Comparison of ENCODE assay signal across 9 cellular contexts in genomic region chr5:127320032-127320945, GRCh38. TPM values are rescaled to one million over a fixed set of nuclear protein-coding genes. Genes with fewer than 3 reads are reported as not detected.
A peak's percentile ranks its signal among the peaks of the same experiment; 100 is the strongest.
DNase-seq lines count a peak whose midpoint lies in the region; ATAC-seq and TF ChIP-seq lines count a peak whose summit lies in the region.
"Had no signal": no experiment of that assay in that cellular context is flagged by ENCODE, and none has a peak within 500 bp of the region (broad histone marks: within the 10 kb centered on the region; RNA-seq: fewer than 3 reads in every experiment).

No MANE protein-coding gene starts in this region.

- no peaks in the 10 kb centered on the region for H3K27me3 Mint-ChIP-seq in WTC11 (ENCODE audit: low read depth)
- H3K27me3 Mint-ChIP-seq in endodermal cell (ENCODE audit: insufficient read depth), result no peaks in the 10 kb centered on the region

- H3K36me3 ChIP-seq in left lung (no peaks in the 10 kb centered on the region), endodermal cell (ENCODE audit: control insufficient read depth, insufficient read depth, low read length) (no peaks in the 10 kb centered on the region)
- H3K36me3 ChIP-seq: neutrophil had no signal

- DNase-seq in stimulated activated CD4-positive, alpha-beta T cell treated with anti-CD3 and anti-CD28 coated beads, Interleukin-1b, Interleukin-23, amount 100 ng/mL, for 48 hours, result peak; percentile 8
- no peak for DNase-seq in stimulated activated CD4-positive, alpha-beta T cell treated with anti-CD3 and anti-CD28 coated beads, Interleukin-2, amount 100 ng/mL, for 48 hours
- DNase-seq in WTC11 (ENCODE audit: low spot score) (no peak), substantia nigra (lab: John Stamatoyannopoulos, UW) (no peak), left lung (no peak), endodermal cell (no peak), omental fat pad (ENCODE audit: low spot score) (no peak)

- H3K9me3 Mint-ChIP-seq in WTC11 (0 out of 2 replicates have a peak, but pooled peaks cover 3% of the 10 kb centered on the region), endodermal cell (peaks cover 1% of the 10 kb centered on the region)

- no peak for TF ChIP-seq CTCF in WTC11 (IDR thresholded peaks at IDR 0.05)
- TF ChIP-seq CTCF in left lung (IDR thresholded peaks at IDR 0.05), result no peak
- no peak for TF ChIP-seq CTCF in endodermal cell (conservative IDR thresholded peaks at IDR 0.05)
- no peak for TF ChIP-seq CTCF in omental fat pad (IDR thresholded peaks at IDR 0.05)

- H3K36me3 Mint-ChIP-seq in WTC11 (no peaks in the 10 kb centered on the region), endodermal cell (ENCODE audit: low read depth) (no peaks in the 10 kb centered on the region)

- CTCF ChIA-PET in WTC11 (lab: Charles Lee), result no interaction called here

- no peaks in the 10 kb centered on the region for H3K9me3 ChIP-seq in left lung
- no peaks in the 10 kb centered on the region for H3K9me3 ChIP-seq in endodermal cell (ENCODE audit: control insufficient read depth, low read length)
- H3K9me3 ChIP-seq: neutrophil had no signal

- ATAC-seq in HG03108 (IDR thresholded peaks at IDR 0.05; ENCODE audit: unreplicated experiment) (peak; percentile 95), WTC11 (peak; percentile 57), left lung (no peak), omental fat pad (ENCODE audit: low FRiP score) (no peak)

- POLR2A ChIA-PET in WTC11 (lab: Charles Lee), result no interaction called here

- H3K27ac ChIP-seq in substantia nigra (ENCODE audit: low read depth, low read length, poor library complexity, severe bottlenecking) (peak overlapping the region; percentile 27), left lung (no peak overlapping the region), endodermal cell (ENCODE audit: low read depth, low read length) (no peak overlapping the region)
- H3K27ac ChIP-seq: neutrophil had no signal

- H3K4me3 Mint-ChIP-seq in WTC11, result no peak overlapping the region
- H3K4me3 Mint-ChIP-seq in endodermal cell, result no peak overlapping the region

- H3K9ac ChIP-seq in endodermal cell (ENCODE audit: extremely low read depth, low read length, poor library complexity, severe bottlenecking), result no peak overlapping the region

- H3K27ac Mint-ChIP-seq in WTC11, result peak overlapping the region; percentile 85
- H3K27ac Mint-ChIP-seq in endodermal cell, result no peak overlapping the region

- H3K4me1 Mint-ChIP-seq in WTC11 (peaks cover 48% of the 10 kb centered on the region), endodermal cell (peaks cover 37% of the 10 kb centered on the region)

- H3K27me3 ChIP-seq in left lung (no peaks in the 10 kb centered on the region), endodermal cell (ENCODE audit: control insufficient read depth, insufficient read depth, low read length, poor library complexity, severe bottlenecking) (no peaks in the 10 kb centered on the region)

- 61 to 65% methylated on average over 3 to 5 of the region's 5 CpGs for WGBS in endodermal cell (ENCODE audit: insufficient coverage in 1 of 2, insufficient read length in 1 of 2), 2 experiments

- H3K4me1 ChIP-seq in left lung (no peaks in the 10 kb centered on the region), endodermal cell (ENCODE audit: control insufficient read depth, insufficient read depth, low read length) (peaks cover 14% of the 10 kb centered on the region)

- H3K4me3 ChIP-seq in left lung (no peak overlapping the region), endodermal cell (ENCODE audit: low read length) (no peak overlapping the region)

- intact Hi-C loops in left lung (cut with DNase I), result no loop called here

TF ChIP-seq in WTC11, 78 proteins besides CTCF, POLR2A, EP300 and RAD21:
- TF ChIP-seq ATF3 (CRISPR knock-in tag; conservative IDR thresholded peaks at IDR 0.05) (no peak), ELF4 (CRISPR knock-in tag; IDR thresholded peaks at IDR 0.05; ENCODE audit: low read depth) (no peak), ETV6 (CRISPR knock-in tag; IDR thresholded peaks at IDR 0.05) (peak; percentile 64; the same call in 1 of the 2 replicates)
- TF ChIP-seq, protein P1, sequence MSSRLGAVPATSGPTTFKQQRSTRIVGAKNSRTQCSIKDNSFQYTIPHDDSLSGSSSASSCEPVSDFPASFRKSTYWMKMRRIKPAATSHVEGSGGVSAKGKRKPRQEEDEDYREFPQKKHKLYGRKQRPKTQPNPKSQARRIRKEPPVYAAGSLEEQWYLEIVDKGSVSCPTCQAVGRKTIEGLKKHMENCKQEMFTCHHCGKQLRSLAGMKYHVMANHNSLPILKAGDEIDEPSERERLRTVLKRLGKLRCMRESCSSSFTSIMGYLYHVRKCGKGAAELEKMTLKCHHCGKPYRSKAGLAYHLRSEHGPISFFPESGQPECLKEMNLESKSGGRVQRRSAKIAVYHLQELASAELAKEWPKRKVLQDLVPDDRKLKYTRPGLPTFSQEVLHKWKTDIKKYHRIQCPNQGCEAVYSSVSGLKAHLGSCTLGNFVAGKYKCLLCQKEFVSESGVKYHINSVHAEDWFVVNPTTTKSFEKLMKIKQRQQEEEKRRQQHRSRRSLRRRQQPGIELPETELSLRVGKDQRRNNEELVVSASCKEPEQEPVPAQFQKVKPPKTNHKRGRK (CRISPR knock-in tag; IDR thresholded peaks at IDR 0.05; ENCODE audit: borderline replicate concordance), result no peak

RNA-seq across cellular contexts. Expression of gene MEGF10, which starts 29.7 kb away (rescaled TPM):
- total RNA-seq in WTC11 (2021) (17.9 to 24.5 TPM (median 20.8 TPM) in 3 replicates), left lung (under 1 TPM; 0.17 to 0.24 TPM), endodermal cell (10 to 100 TPM; 12.7 to 17.7 TPM), omental fat pad (under 1 TPM; 0.13 to 0.74 (median 0.42) TPM)
- 17.1 TPM for polyA plus RNA-seq in endodermal cell (2013, experiment 1 of 2)
- polyA plus RNA-seq in endodermal cell (2013, experiment 2 of 2), result 14.4 TPM

Comparison
In these comparisons a context has a peak if more than half of its experiments do, and no peak if none do; other contexts are left out.
1. ATAC-seq: peak in HG03108 (single experiment) and WTC11 (single experiment); none in left lung (single experiment) and omental fat pad (single experiment).
2. RNA of gene MEGF10, which starts 29.7 kb away (total RNA-seq): 17.9 to 24.5 TPM in WTC11 and 12.7 to 17.7 TPM in endodermal cell; 0.13 to 0.74 TPM in omental fat pad and 0.17 to 0.24 TPM in left lung; every median in the first group is over 4 times any median in the second.